In genomic region chr9:21993893-21994525, GRCh38 we compare ENCODE assay signal across 8 cellular contexts. TPM values are rescaled to one million over a fixed set of nuclear protein-coding genes. Genes with fewer than 3 reads are reported as not detected.
DNase-seq lines count a peak whose midpoint lies in the region; ATAC-seq, FAIRE-seq and TF ChIP-seq lines count a peak whose summit lies in the region.

Gene CDKN2A, minus strand, starts transcription at chr9:21994392.

- intact Hi-C loops in Caco-2 (cut with micrococcal nuclease; ENCODE audit: unreplicated experiment) = loop anchor here (1.0 kb wide), 2 partner anchors 15 to 181 kb away; partner anchors contain the start of gene CDKN2B
- intact Hi-C loops in adrenal gland (cut with DNase I) = loop anchor here in 1 of 2 donors (10.0 kb wide), 1 partner anchor 179 kb away; no protein-coding TSS in a partner anchor
- intact Hi-C loops in spleen (cut with DNase I; ENCODE audit: low total_unique reads) = no loop called here

- H3K36me3 ChIP-seq in Caco-2 (ENCODE audit: control insufficient read depth, insufficient read depth, low read length) = no peaks in the 10 kb centered on the region
- no peaks in the 10 kb centered on the region for H3K36me3 ChIP-seq in adrenal gland (replicated peaks in 1 of 2)
- H3K36me3 ChIP-seq in spleen = no peaks in the 10 kb centered on the region

- FAIRE-seq in H54 (lab: Jason Lieb, UNC) = no peak

- CTCF ChIA-PET in Caco-2 (lab: Charles Lee) = interaction anchor here (0.6 to 2.2 kb wide), 8 partner anchors 15 to 250 kb away, joined by 3 to 13 read pairs (median 4); partner anchors contain the start of gene CDKN2B

- H3K4me1 ChIP-seq in Caco-2 (peaks cover 3% of the 10 kb centered on the region; the same call in 1 of the 2 replicates), adrenal gland (replicated peaks in 1 of 2) (peaks cover 0 to 9% of the 10 kb centered on the region in 2 donors), spleen (peaks cover 7 to 57% (median 24%) of the 10 kb centered on the region in 6 donors)

- POLR2A ChIA-PET in Caco-2 (lab: Charles Lee) = interaction anchor here (0.6 to 1.5 kb wide), 3 partner anchors 15 to 180 kb away, joined by 3 to 9 read pairs (median 4); partner anchors contain the start of gene CDKN2B

- H3K9me3 ChIP-seq in Caco-2 (no peaks in the 10 kb centered on the region), adrenal gland (replicated peaks in 1 of 3) (no peaks in the 10 kb centered on the region), iPS-18c (ENCODE audit: control insufficient read depth, insufficient read depth, low read length) (no peaks in the 10 kb centered on the region), spleen (peaks cover 0 to 5% (median 0%) of the 10 kb centered on the region in 8 donors)

- DNase-seq in Caco-2 (peak; percentile 81 to 82), SHP77 (lab: John Stamatoyannopoulos, UW) (peak; percentile 69 to 81), adrenal gland (peak in 4 of 7 donors; percentile 37 to 53 (median 48)), spleen (peak; percentile 93), H54 (ENCODE audit: insufficient read length, low spot score) (no peak)

- H3K27ac ChIP-seq in adrenal gland = peak within 1 kb of the TSS; percentile 72 to 93 (median 89)
- H3K27ac ChIP-seq in spleen = peak within 1 kb of the TSS; percentile 54 to 97 (median 94)

- peak within 1 kb of the TSS; percentile 60 for H3K4me3 ChIP-seq in Caco-2 (ENCODE audit: low read depth, low read length)
- peak within 1 kb of the TSS; percentile 42 to 93 (median 66) for H3K4me3 ChIP-seq in adrenal gland
- peak within 1 kb of the TSS; percentile 62 for H3K4me3 ChIP-seq in iPS-18c (ENCODE audit: insufficient read depth, low read depth, low read length)
- peak within 1 kb of the TSS; percentile 39 to 92 (median 83) for H3K4me3 ChIP-seq in spleen

- H3K4me1 Mint-ChIP-seq in Caco-2 (ENCODE audit: low read depth, unreplicated experiment) = peaks cover 9% of the 10 kb centered on the region

- peak within 1 kb of the TSS; percentile 86 for H3K4me3 Mint-ChIP-seq in Caco-2 (ENCODE audit: unreplicated experiment)

- peak within 1 kb of the TSS; percentile 90 for H3K27ac Mint-ChIP-seq in Caco-2 (ENCODE audit: unreplicated experiment)

- WGBS in adrenal gland, 4 donors = 2 to 12% (median 5%) methylated on average over 18 to 52 of the region's 52 CpGs
- 2 to 7% (median 3%) methylated on average over 12 to 52 of the region's 52 CpGs for WGBS in spleen, 5 donors

- TF ChIP-seq POLR2A in adrenal gland (IDR thresholded peaks at IDR 0.05) = no peak
- TF ChIP-seq POLR2A in spleen (IDR thresholded peaks at IDR 0.05) = no peak
- TF ChIP-seq POLR2A in H54 (IDR thresholded peaks at IDR 0.05; ENCODE audit: low read depth, low read length) = no peak

- ATAC-seq in GM19372 (IDR thresholded peaks at IDR 0.05; ENCODE audit: low read depth, unreplicated experiment) = peak; percentile 39
- ATAC-seq in HG03439 (IDR thresholded peaks at IDR 0.05; ENCODE audit: unreplicated experiment) = peak; percentile 44

- no TSS peak for BruUV-seq in Caco-2 (replicated peaks; lab: Mats Ljungman, UMichigan)

- TF ChIP-seq CTCF in Caco-2 (IDR thresholded peaks at IDR 0.05; ENCODE audit: insufficient read depth in 1 of 2, low read depth in 1 of 2, low read length in 1 of 2, severe bottlenecking in 1 of 2, unreplicated experiment in 1 of 2) = no peak
- TF ChIP-seq CTCF in adrenal gland (IDR thresholded peaks at IDR 0.05) = no peak
- peak in 2 of 11 experiments; percentile 10 to 30 for TF ChIP-seq CTCF in spleen (IDR thresholded peaks at IDR 0.05 in 8 of 11, conservative IDR thresholded peaks at IDR 0.05 in 3 of 11)

- H3K27me3 ChIP-seq in Caco-2 (replicated peaks; ENCODE audit: control insufficient read depth, insufficient read depth, low read length) (no peaks in the 10 kb centered on the region), adrenal gland (peaks cover 12% of the 10 kb centered on the region), spleen (replicated peaks in 1 of 7) (peaks cover 0 to 46% (median 16%) of the 10 kb centered on the region in 7 donors)

- no peaks in the 10 kb centered on the region for H3K9me3 Mint-ChIP-seq in Caco-2 (ENCODE audit: unreplicated experiment)

- no peaks in the 10 kb centered on the region for H3K27me3 Mint-ChIP-seq in Caco-2 (ENCODE audit: insufficient read depth, unreplicated experiment)

- peaks cover 6% of the 10 kb centered on the region for H3K36me3 Mint-ChIP-seq in Caco-2 (ENCODE audit: insufficient read depth, unreplicated experiment)

RNA-seq across cellular contexts. Expression of gene CDKN2A, which starts in this region (rescaled TPM):
- total RNA-seq in Caco-2 (2022) = 46.6 and 48.0 TPM in 2 replicates
- 10 to 100 TPM in 6 of 8 donors, 1 to 10 TPM in 2; 4.1 to 34.5 (median 17.0) TPM for total RNA-seq in adrenal gland
- 10 to 100 TPM in 2 of 3 donors, 1 to 10 TPM in 1; 2.6 to 15.8 (median 11.6) TPM for polyA plus RNA-seq in adrenal gland
- 10 to 100 TPM in 2 of 7 donors, 1 to 10 TPM in 5; 2.3 to 19.7 (median 7.5) TPM for total RNA-seq in spleen
- polyA plus RNA-seq in spleen = 10 to 100 TPM in 1 of 3 donors, 1 to 10 TPM in 2; 4.0 to 10.2 (median 4.6) TPM
